Comparison of ENCODE assay signal across 1 cellular context in genomic region chr1:151510957-151511635, GRCh38.
TF ChIP-seq lines count a peak whose summit lies in the region.

A gene with protein sequence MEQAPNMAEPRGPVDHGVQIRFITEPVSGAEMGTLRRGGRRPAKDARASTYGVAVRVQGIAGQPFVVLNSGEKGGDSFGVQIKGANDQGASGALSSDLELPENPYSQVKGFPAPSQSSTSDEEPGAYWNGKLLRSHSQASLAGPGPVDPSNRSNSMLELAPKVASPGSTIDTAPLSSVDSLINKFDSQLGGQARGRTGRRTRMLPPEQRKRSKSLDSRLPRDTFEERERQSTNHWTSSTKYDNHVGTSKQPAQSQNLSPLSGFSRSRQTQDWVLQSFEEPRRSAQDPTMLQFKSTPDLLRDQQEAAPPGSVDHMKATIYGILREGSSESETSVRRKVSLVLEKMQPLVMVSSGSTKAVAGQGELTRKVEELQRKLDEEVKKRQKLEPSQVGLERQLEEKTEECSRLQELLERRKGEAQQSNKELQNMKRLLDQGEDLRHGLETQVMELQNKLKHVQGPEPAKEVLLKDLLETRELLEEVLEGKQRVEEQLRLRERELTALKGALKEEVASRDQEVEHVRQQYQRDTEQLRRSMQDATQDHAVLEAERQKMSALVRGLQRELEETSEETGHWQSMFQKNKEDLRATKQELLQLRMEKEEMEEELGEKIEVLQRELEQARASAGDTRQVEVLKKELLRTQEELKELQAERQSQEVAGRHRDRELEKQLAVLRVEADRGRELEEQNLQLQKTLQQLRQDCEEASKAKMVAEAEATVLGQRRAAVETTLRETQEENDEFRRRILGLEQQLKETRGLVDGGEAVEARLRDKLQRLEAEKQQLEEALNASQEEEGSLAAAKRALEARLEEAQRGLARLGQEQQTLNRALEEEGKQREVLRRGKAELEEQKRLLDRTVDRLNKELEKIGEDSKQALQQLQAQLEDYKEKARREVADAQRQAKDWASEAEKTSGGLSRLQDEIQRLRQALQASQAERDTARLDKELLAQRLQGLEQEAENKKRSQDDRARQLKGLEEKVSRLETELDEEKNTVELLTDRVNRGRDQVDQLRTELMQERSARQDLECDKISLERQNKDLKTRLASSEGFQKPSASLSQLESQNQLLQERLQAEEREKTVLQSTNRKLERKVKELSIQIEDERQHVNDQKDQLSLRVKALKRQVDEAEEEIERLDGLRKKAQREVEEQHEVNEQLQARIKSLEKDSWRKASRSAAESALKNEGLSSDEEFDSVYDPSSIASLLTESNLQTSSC (plus strand): TSS chr1:151511387. CDS start chr1:151518520, 7,133 bp downstream.

TF ChIP-seq in HepG2, 621 proteins besides CTCF, POLR2A, EP300 and RAD21 (continued from another document and continues in another):
- TF ChIP-seq, protein P1, sequence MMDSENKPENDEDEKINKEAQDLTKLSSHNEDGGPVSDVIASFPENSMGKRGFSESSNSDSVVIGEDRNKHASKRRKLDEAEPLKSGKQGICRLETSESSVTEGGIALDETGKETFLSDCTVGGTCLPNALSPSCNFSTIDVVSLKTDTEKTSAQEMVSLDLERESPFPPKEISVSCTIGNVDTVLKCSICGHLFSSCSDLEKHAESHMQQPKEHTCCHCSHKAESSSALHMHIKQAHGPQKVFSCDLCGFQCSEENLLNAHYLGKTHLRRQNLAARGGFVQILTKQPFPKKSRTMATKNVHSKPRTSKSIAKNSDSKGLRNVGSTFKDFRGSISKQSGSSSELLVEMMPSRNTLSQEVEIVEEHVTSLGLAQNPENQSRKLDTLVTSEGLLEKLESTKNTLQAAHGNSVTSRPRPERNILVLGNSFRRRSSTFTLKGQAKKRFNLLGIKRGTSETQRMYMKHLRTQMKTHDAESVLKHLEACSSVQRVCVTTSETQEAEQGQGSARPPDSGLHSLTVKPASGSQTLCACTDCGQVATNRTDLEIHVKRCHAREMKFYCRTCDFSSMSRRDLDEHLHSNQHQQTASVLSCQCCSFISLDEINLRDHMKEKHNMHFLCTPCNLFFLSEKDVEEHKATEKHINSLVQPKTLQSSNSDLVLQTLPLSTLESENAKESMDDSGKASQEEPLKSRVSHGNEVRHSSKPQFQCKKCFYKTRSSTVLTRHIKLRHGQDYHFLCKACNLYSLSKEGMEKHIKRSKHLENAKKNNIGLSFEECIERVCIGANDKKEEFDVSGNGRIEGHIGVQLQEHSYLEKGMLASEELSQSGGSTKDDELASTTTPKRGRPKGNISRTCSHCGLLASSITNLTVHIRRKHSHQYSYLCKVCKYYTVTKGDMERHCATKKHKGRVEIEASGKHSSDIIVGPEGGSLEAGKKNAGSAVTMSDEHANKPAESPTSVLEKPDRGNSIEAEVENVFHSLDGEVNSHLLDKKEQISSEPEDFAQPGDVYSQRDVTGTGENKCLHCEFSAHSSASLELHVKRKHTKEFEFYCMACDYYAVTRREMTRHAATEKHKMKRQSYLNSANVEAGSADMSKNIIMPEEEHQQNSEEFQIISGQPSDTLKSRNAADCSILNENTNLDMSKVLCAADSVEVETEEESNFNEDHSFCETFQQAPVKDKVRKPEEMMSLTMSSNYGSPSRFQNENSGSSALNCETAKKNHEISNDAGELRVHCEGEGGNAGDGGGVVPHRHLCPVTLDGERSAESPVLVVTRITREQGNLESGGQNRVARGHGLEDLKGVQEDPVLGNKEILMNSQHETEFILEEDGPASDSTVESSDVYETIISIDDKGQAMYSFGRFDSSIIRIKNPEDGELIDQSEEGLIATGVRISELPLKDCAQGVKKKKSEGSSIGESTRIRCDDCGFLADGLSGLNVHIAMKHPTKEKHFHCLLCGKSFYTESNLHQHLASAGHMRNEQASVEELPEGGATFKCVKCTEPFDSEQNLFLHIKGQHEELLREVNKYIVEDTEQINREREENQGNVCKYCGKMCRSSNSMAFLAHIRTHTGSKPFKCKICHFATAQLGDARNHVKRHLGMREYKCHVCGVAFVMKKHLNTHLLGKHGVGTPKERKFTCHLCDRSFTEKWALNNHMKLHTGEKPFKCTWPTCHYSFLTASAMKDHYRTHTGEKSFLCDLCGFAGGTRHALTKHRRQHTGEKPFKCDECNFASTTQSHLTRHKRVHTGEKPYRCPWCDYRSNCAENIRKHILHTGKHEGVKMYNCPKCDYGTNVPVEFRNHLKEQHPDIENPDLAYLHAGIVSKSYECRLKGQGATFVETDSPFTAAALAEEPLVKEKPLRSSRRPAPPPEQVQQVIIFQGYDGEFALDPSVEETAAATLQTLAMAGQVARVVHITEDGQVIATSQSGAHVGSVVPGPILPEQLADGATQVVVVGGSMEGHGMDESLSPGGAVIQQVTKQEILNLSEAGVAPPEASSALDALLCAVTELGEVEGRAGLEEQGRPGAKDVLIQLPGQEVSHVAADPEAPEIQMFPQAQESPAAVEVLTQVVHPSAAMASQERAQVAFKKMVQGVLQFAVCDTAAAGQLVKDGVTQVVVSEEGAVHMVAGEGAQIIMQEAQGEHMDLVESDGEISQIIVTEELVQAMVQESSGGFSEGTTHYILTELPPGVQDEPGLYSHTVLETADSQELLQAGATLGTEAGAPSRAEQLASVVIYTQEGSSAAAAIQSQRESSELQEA (CRISPR knock-in tag; IDR thresholded peaks at IDR 0.05; ENCODE audit: not compliant biosample characterization), result no peak
- TF ChIP-seq NFYC (CRISPR knock-in tag; IDR thresholded peaks at IDR 0.05) (peak; percentile 43; the same call in 1 of the 2 replicates), ZNF761 (CRISPR knock-in tag; conservative IDR thresholded peaks at IDR 0.05) (peak; percentile 84; the same call in 1 of the 2 replicates), BCL6 (CRISPR knock-in tag; IDR thresholded peaks at IDR 0.05) (peak; percentile 99), TARDBP (CRISPR knock-in tag; IDR thresholded peaks at IDR 0.05) (peak; percentile 43; the same call in 1 of the 2 replicates), ZNF616 (CRISPR knock-in tag; IDR thresholded peaks at IDR 0.05; ENCODE audit: low read depth) (0 out of 2 replicates have a peak, but pooled peaks have one; percentile 29), GMEB1 (CRISPR knock-in tag; IDR thresholded peaks at IDR 0.05; ENCODE audit: borderline replicate concordance) (peak; percentile 67), KAT8 (CRISPR knock-in tag; IDR thresholded peaks at IDR 0.05) (peak; percentile 52; the same call in 1 of the 2 replicates), GABPB1 (CRISPR knock-in tag; IDR thresholded peaks at IDR 0.05) (peak; percentile 76; the same call in 1 of the 2 replicates), SMYD3 (CRISPR knock-in tag; IDR thresholded peaks at IDR 0.05) (no peak), ZFY (CRISPR knock-in tag; IDR thresholded peaks at IDR 0.05) (no peak), ATF5 (CRISPR knock-in tag; IDR thresholded peaks at IDR 0.05; ENCODE audit: low read depth) (no peak), HOXA3 (CRISPR knock-in tag; IDR thresholded peaks at IDR 0.05) (peak; percentile 41; the same call in 1 of the 2 replicates), PBX3 (CRISPR knock-in tag; IDR thresholded peaks at IDR 0.05; ENCODE audit: borderline replicate concordance) (no peak), PATZ1 (CRISPR knock-in tag; IDR thresholded peaks at IDR 0.05) (peak; percentile 45; the same call in 1 of the 2 replicates), KDM3A (CRISPR knock-in tag; IDR thresholded peaks at IDR 0.05; ENCODE audit: low read depth) (peak; percentile 80), TFDP1 (CRISPR knock-in tag; IDR thresholded peaks at IDR 0.05; ENCODE audit: borderline replicate concordance) (peak; percentile 54; the same call in 1 of the 2 replicates), ZGPAT (CRISPR knock-in tag; IDR thresholded peaks at IDR 0.05) (peak; percentile 87; the same call in 1 of the 2 replicates), ZNF317 (CRISPR knock-in tag; IDR thresholded peaks at IDR 0.05) (no peak), ZNF878 (CRISPR knock-in tag; IDR thresholded peaks at IDR 0.05) (0 out of 2 replicates have a peak, but pooled peaks have one; percentile 47), MTERF4 (CRISPR knock-in tag; IDR thresholded peaks at IDR 0.05) (peak; percentile 57; the same call in 1 of the 2 replicates), ZNF530 (CRISPR knock-in tag; IDR thresholded peaks at IDR 0.05; ENCODE audit: low read depth) (no peak), NFYB (CRISPR knock-in tag; IDR thresholded peaks at IDR 0.05) (peak; percentile 42), ASH2L (IDR thresholded peaks at IDR 0.05; ENCODE audit: insufficient read length, low read depth, low read length) (peak; percentile 13), ZNF333 (CRISPR knock-in tag; IDR thresholded peaks at IDR 0.05; ENCODE audit: borderline replicate concordance) (no peak), SKI (IDR thresholded peaks at IDR 0.05; ENCODE audit: partially characterized antibody) (no peak), ZNF205 (CRISPR knock-in tag; IDR thresholded peaks at IDR 0.05) (no peak; the same call in 1 of the 2 replicates), RELA (CRISPR knock-in tag; IDR thresholded peaks at IDR 0.05) (no peak), SP1 (IDR thresholded peaks at IDR 0.05) (no peak), SP1 (CRISPR knock-in tag; IDR thresholded peaks at IDR 0.05) (peak; percentile 38; the same call in 1 of the 2 replicates), HNRNPK (IDR thresholded peaks at IDR 0.05; ENCODE audit: low read depth, low read length, poor library complexity, severe bottlenecking) (peak; percentile 78), ZNF136 (CRISPR knock-in tag; IDR thresholded peaks at IDR 0.05; ENCODE audit: low read depth) (no peak)
- TF ChIP-seq, protein P2, sequence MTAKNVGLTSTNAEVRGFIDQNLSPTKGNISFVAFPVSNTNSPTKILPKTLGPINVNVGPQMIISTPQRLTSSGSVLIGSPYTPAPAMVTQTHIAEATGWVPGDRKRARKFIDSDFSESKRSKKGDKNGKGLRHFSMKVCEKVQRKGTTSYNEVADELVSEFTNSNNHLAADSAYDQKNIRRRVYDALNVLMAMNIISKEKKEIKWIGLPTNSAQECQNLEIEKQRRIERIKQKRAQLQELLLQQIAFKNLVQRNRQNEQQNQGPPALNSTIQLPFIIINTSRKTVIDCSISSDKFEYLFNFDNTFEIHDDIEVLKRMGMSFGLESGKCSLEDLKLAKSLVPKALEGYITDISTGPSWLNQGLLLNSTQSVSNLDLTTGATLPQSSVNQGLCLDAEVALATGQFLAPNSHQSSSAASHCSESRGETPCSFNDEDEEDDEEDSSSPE (CRISPR knock-in tag; IDR thresholded peaks at IDR 0.05), result peak; percentile 54
